10 cellular contexts compared by ENCODE assay signal in genomic region chr14:65303185-65303901, GRCh38.
DNase-seq lines count a peak whose midpoint lies in the region; ATAC-seq, FAIRE-seq and TF ChIP-seq lines count a peak whose summit lies in the region.
"Had no signal": no experiment of that assay in that cellular context is flagged by ENCODE, and none has a peak within 500 bp of the region (broad histone marks: within the 10 kb centered on the region; RNA-seq: fewer than 3 reads in every experiment).

No MANE protein-coding gene starts in this region.

- H3K79me2 ChIP-seq in HepG2 (ENCODE audit: insufficient read depth, low read length), result no peaks in the 10 kb centered on the region

- no peak overlapping the region for H3K9ac ChIP-seq in HepG2 (ENCODE audit: insufficient read depth, low read depth, low read length)
- H3K9ac ChIP-seq: KMS-11 had no signal

- no peak for TF ChIP-seq RAD21 in HepG2 (CRISPR knock-in tag; IDR thresholded peaks at IDR 0.05)

- WGBS in HepG2 (ENCODE audit: low lambda C conversion rate), result 92% methylated on average over 8 of the region's 8 CpGs
- 43% methylated on average over 7 of the region's 8 CpGs for WGBS in right lobe of liver (ENCODE audit: insufficient coverage, low coverage, low lambda C conversion rate, missing lambda C conversion rate)

- peak overlapping the region; percentile 96 for H3K27ac Mint-ChIP-seq in activated B cell treated with CpG ODN at 0.5 μM for 24 hours

- TF ChIP-seq CTCF in HepG2 (CRISPR knock-in tag; IDR thresholded peaks at IDR 0.05) (no peak), right lobe of liver (IDR thresholded peaks at IDR 0.05) (no peak), activated B cell treated with CpG ODN at 0.5 μM for 24 hours (IDR thresholded peaks at IDR 0.05) (no peak), vagina (IDR thresholded peaks at IDR 0.05) (no peak)

- no TSS peak for BruUV-seq in HepG2 (replicated peaks; lab: Mats Ljungman, UMichigan)

- no peaks in the 10 kb centered on the region for H3K27me3 Mint-ChIP-seq in activated B cell treated with CpG ODN at 0.5 μM for 24 hours

- peak overlapping the region; percentile 48 for H3K4me3 Mint-ChIP-seq in activated B cell treated with CpG ODN at 0.5 μM for 24 hours

- H3K4me2 ChIP-seq in HepG2 (ENCODE audit: low read depth, low read length), result peak overlapping the region; percentile 72
- H3K4me2 ChIP-seq: KMS-11 had no signal

- H3K9me3 ChIP-seq in HepG2 (ENCODE audit: low read length) (no peaks in the 10 kb centered on the region), right lobe of liver (no peaks in the 10 kb centered on the region), vagina (no peaks in the 10 kb centered on the region)

- POLR2A ChIA-PET in HepG2 (lab: Yijun Ruan, JAX), result interaction anchor here (2.3 kb wide), 1 partner anchor 64 kb away, joined by 11 read pairs; no protein-coding TSS in a partner anchor
- POLR2A ChIA-PET in activated B cell treated with CpG ODN at 0.5 μM for 24 hours (lab: Charles Lee), result interaction anchor here (0.6 to 11.9 kb wide), 23 partner anchors 8 to 144 kb away, joined by 3 to 175 read pairs (median 4); partner anchors contain the start of gene FUT8

- in situ Hi-C loops in HepG2 (cut with HindIII; ENCODE audit: extremely low pct_ligation_motif_present, low pct_unique_long_range_greater_than_20kb), result no loop called here

- H4K20me1 ChIP-seq in HepG2 (ENCODE audit: insufficient read depth, low read length), result no peaks in the 10 kb centered on the region

- H3K9me3 Mint-ChIP-seq in activated B cell treated with CpG ODN at 0.5 μM for 24 hours, result no peaks in the 10 kb centered on the region

- CTCF ChIA-PET in HepG2 (lab: Yijun Ruan, JAX; ENCODE audit: low intra/inter-chr PET ratio, low total read pairs) (no interaction called here), activated B cell treated with CpG ODN at 0.5 μM for 24 hours (lab: Charles Lee) (interaction anchor here (0.6 to 3.1 kb wide), 4 partner anchors 17 to 109 kb away, joined by 3 to 9 read pairs (median 3); no protein-coding TSS in a partner anchor)

- H3K27me3 ChIP-seq in HepG2 (ENCODE audit: control insufficient read depth in 1 of 2, insufficient read depth in 2 of 2, low read length in 2 of 2), result no peaks in the 10 kb centered on the region
- no peaks in the 10 kb centered on the region for H3K27me3 ChIP-seq in right lobe of liver
- H3K27me3 ChIP-seq in vagina, result no peaks in the 10 kb centered on the region

- no peak for ATAC-seq in HepG2
- no peak for ATAC-seq in right lobe of liver
- ATAC-seq in activated B cell treated with CpG ODN at 0.5 μM for 24 hours (ENCODE audit: low read depth), result peak; percentile 18

- TF ChIP-seq EP300 in HepG2 (IDR thresholded peaks at IDR 0.05; ENCODE audit: low read depth in 2 of 2, low read length in 2 of 2) (no peak), HepG2 (CRISPR knock-in tag; IDR thresholded peaks at IDR 0.05; ENCODE audit: borderline replicate concordance) (no peak)

- TF ChIP-seq POLR2A in HepG2 (IDR thresholded peaks at IDR 0.05; ENCODE audit: insufficient read depth in 1 of 2, low read depth in 2 of 2, low read length in 2 of 2), result no peak
- TF ChIP-seq POLR2A in right lobe of liver (IDR thresholded peaks at IDR 0.05), result no peak
- TF ChIP-seq POLR2A in vagina (IDR thresholded peaks at IDR 0.05), result no peak

- FAIRE-seq in HepG2 (lab: Jason Lieb, UNC), result no peak
- FAIRE-seq: islet of Langerhans had no signal

- H3K4me1 ChIP-seq in HepG2 (ENCODE audit: insufficient read depth, low read length) (peaks cover 51% of the 10 kb centered on the region), right lobe of liver (no peaks in the 10 kb centered on the region), vagina (peaks cover 16% of the 10 kb centered on the region)

- H3K4me3 ChIP-seq in HepG2 (replicated peaks in 1 of 3; ENCODE audit: insufficient read depth in 1 of 3, low read depth in 2 of 3, low read length in 3 of 3), result no peak overlapping the region; a peak in 1 of 6 replicates
- no peak overlapping the region for H3K4me3 ChIP-seq in right lobe of liver
- no peak overlapping the region for H3K4me3 ChIP-seq in vagina

- H3K36me3 ChIP-seq in HepG2 (replicated peaks in 1 of 2; ENCODE audit: control insufficient read depth in 1 of 2, insufficient read depth in 2 of 2, low read length in 2 of 2) (no peaks in the 10 kb centered on the region), right lobe of liver (no peaks in the 10 kb centered on the region), vagina (no peaks in the 10 kb centered on the region)

- no peak overlapping the region for H3K27ac ChIP-seq in HepG2 (ENCODE audit: extremely low read length, insufficient read depth, low read length)
- no peak overlapping the region for H3K27ac ChIP-seq in right lobe of liver
- H3K27ac ChIP-seq in vagina, result peak overlapping the region; percentile 29
- H3K27ac ChIP-seq: KMS-11 had no signal

- H3K36me3 Mint-ChIP-seq in activated B cell treated with CpG ODN at 0.5 μM for 24 hours (ENCODE audit: low read depth), result peaks cover 6% of the 10 kb centered on the region

- DNase-seq in HepG2 (ENCODE audit: low spot score), result no peak
- no peak for DNase-seq in right lobe of liver
- DNase-seq in activated B cell treated with CpG ODN at 0.5 μM for 24 hours, result no peak
- DNase-seq in left kidney (ENCODE audit: low read depth, low spot score), result peak; percentile 17
- DNase-seq in vagina (ENCODE audit: extremely low spot score in 2 of 2), result no peak
- DNase-seq in NCI-H1092 treated with DMSO at 0.1 percent for 48 hours (lab: John Stamatoyannopoulos, UW), result no peak
- DNase-seq in NCI-H2029 treated with DMSO at 0.1 percent for 48 hours (lab: John Stamatoyannopoulos, UW), result no peak
- DNase-seq in hypothalamus (lab: John Stamatoyannopoulos, UW), result no peak

- intact Hi-C loops in HepG2 (cut with micrococcal nuclease; ENCODE audit: unreplicated experiment) (loop anchor here (5.0 kb wide), 1 partner anchor 76 kb away; no protein-coding TSS in a partner anchor), right lobe of liver (cut with DNase I) (no loop called here), activated B cell treated with CpG ODN at 0.5 μM for 24 hours (cut with micrococcal nuclease) (loop anchor here (1.0 to 5.0 kb wide), 6 partner anchors 15 to 109 kb away; partner anchors contain the start of gene FUT8), vagina (cut with DNase I) (no loop called here)

- H3K4me1 Mint-ChIP-seq in activated B cell treated with CpG ODN at 0.5 μM for 24 hours, result peaks cover 73% of the 10 kb centered on the region

- H2AFZ ChIP-seq in HepG2 (ENCODE audit: low read length), result peak overlapping the region; percentile 17

TF ChIP-seq in HepG2, 621 proteins besides CTCF, POLR2A, EP300 and RAD21:
- TF ChIP-seq ZNF709 (CRISPR knock-in tag; IDR thresholded peaks at IDR 0.05) (no peak), ZNF432 (CRISPR knock-in tag; IDR thresholded peaks at IDR 0.05; ENCODE audit: borderline replicate concordance) (no peak), MNT (IDR thresholded peaks at IDR 0.05) (no peak), HNF1A (IDR thresholded peaks at IDR 0.05; ENCODE audit: low read depth) (no peak), HNF1A (CRISPR knock-in tag; IDR thresholded peaks at IDR 0.05; ENCODE audit: borderline replicate concordance) (no peak), CHD2 (IDR thresholded peaks at IDR 0.05; ENCODE audit: low read depth, low read length) (no peak), AGO2 (optimal IDR thresholded peaks at IDR 0.05; ENCODE audit: low read depth, low read length) (no peak), ZNF468 (CRISPR knock-in tag; IDR thresholded peaks at IDR 0.05) (no peak)

Comparison
In these comparisons a context has a peak if more than half of its experiments do, and no peak if none do; other contexts are left out.
1. intact Hi-C loops: an anchor here in HepG2 (5.0 kb wide) and activated B cell treated with CpG ODN at 0.5 μM for 24 hours (1.0 to 5.0 kb wide); none called in right lobe of liver and vagina.